Comparison of ENCODE assay signal across 8 cellular contexts in genomic region chr9:23826120-23826629, GRCh38. TPM values are rescaled to one million over a fixed set of nuclear protein-coding genes. Genes with fewer than 3 reads are reported as not detected.
DNase-seq lines count a peak whose midpoint lies in the region; ATAC-seq and TF ChIP-seq lines count a peak whose summit lies in the region.

ELAVL2 (minus strand) TSS chr9:23826240; CDS start chr9:23762234, 64,006 bp downstream.

- no peaks in the 10 kb centered on the region for H3K36me3 Mint-ChIP-seq in activated T-cell treated with anti-CD3 and anti-CD28 coated beads, Interleukin-2, amount 50 U/mL, for 4 hours (ENCODE audit: insufficient read depth)

- H3K4me3 ChIP-seq in fibroblast of pulmonary artery (replicated peaks; ENCODE audit: low read depth, low read length) (peak within 1 kb of the TSS; percentile 43), mucosa of rectum (ENCODE audit: low read length in 2 of 2) (peak within 1 kb of the TSS; percentile 69 to 80), stomach smooth muscle (ENCODE audit: low read length in 2 of 2) (peak within 1 kb of the TSS; percentile 48 to 71)

- peaks cover 37% of the 10 kb centered on the region for H3K27me3 Mint-ChIP-seq in activated T-cell treated with anti-CD3 and anti-CD28 coated beads, Interleukin-2, amount 50 U/mL, for 4 hours (ENCODE audit: low read depth)

- H3K9me3 Mint-ChIP-seq in activated T-cell treated with anti-CD3 and anti-CD28 coated beads, Interleukin-2, amount 50 U/mL, for 4 hours = peaks cover 4% of the 10 kb centered on the region

- TF ChIP-seq CTCF in fibroblast of pulmonary artery (IDR thresholded peaks at IDR 0.05; ENCODE audit: low read length, missing control alignments) = no peak

- H3K27me3 ChIP-seq in mucosa of rectum (ENCODE audit: control insufficient read depth in 2 of 2, insufficient read depth in 2 of 2, low read length in 2 of 2) (peaks cover 34 to 58% of the 10 kb centered on the region in 2 donors), stomach smooth muscle (ENCODE audit: control insufficient read depth in 1 of 2, insufficient read depth in 2 of 2, low read length in 2 of 2) (peaks cover 43 to 81% of the 10 kb centered on the region in 2 donors)

- DNase-seq in ELR (ENCODE audit: low read depth) = peak; percentile 57
- DNase-seq in NCI-H2029 treated with DMSO at 0.1 percent for 48 hours (lab: John Stamatoyannopoulos, UW) = peak; percentile 30
- peak; percentile 10 for DNase-seq in activated T-cell treated with anti-CD3 and anti-CD28 coated beads, Interleukin-2, amount 50 U/mL, for 4 hours
- DNase-seq in fibroblast of pulmonary artery (ENCODE audit: low read depth) = peak; percentile 85
- no peak for DNase-seq in KG1 (lab: John Stamatoyannopoulos, UW)

- H3K36me3 ChIP-seq in mucosa of rectum (ENCODE audit: control insufficient read depth in 2 of 2, insufficient read depth in 2 of 2, low read length in 2 of 2) (no peaks in the 10 kb centered on the region), stomach smooth muscle (ENCODE audit: control insufficient read depth in 2 of 2, insufficient read depth in 2 of 2, low read length in 2 of 2) (no peaks in the 10 kb centered on the region)

- ATAC-seq in activated T-cell treated with anti-CD3 and anti-CD28 coated beads, Interleukin-2, amount 50 U/mL, for 4 hours = peak; percentile 85 to 90
- no peak for ATAC-seq in GM19455 (IDR thresholded peaks at IDR 0.05; ENCODE audit: unreplicated experiment)

- H3K9me3 ChIP-seq in mucosa of rectum (ENCODE audit: control insufficient read depth in 2 of 2, low read length in 2 of 2) (no peaks in the 10 kb centered on the region), stomach smooth muscle (ENCODE audit: control insufficient read depth in 2 of 2, low read length in 2 of 2) (no peaks in the 10 kb centered on the region)

- H3K4me3 Mint-ChIP-seq in activated T-cell treated with anti-CD3 and anti-CD28 coated beads, Interleukin-2, amount 50 U/mL, for 4 hours = no peak within 1 kb of the TSS

- H3K27ac ChIP-seq in mucosa of rectum (ENCODE audit: low read depth in 2 of 2, low read length in 2 of 2) (no peak within 1 kb of the TSS), stomach smooth muscle (ENCODE audit: low read length) (no peak within 1 kb of the TSS)

- H3K4me1 Mint-ChIP-seq in activated T-cell treated with anti-CD3 and anti-CD28 coated beads, Interleukin-2, amount 50 U/mL, for 4 hours (ENCODE audit: low read depth) = no peaks in the 10 kb centered on the region

- H3K4me1 ChIP-seq in mucosa of rectum (ENCODE audit: control insufficient read depth in 2 of 2, insufficient read depth in 2 of 2, low read length in 2 of 2) = peaks cover 1 to 9% of the 10 kb centered on the region in 2 donors
- peaks cover 26% of the 10 kb centered on the region for H3K4me1 ChIP-seq in stomach smooth muscle (ENCODE audit: control insufficient read depth, insufficient read depth, low read length)

- H3K9ac ChIP-seq in mucosa of rectum (ENCODE audit: low read depth in 1 of 2, low read length in 2 of 2) (no peak within 1 kb of the TSS), stomach smooth muscle (ENCODE audit: low read length in 2 of 2) (no peak within 1 kb of the TSS)

RNA-seq across cellular contexts. Expression of gene ELAVL2, which starts in this region (rescaled TPM):
- total RNA-seq in activated T-cell treated with anti-CD3 and anti-CD28 coated beads, Interleukin-2, amount 50 U/mL, for 4 hours = not detected

Comparison
In these comparisons a context has a peak if more than half of its experiments do, and no peak if none do; other contexts are left out.
1. Peak in DNase-seq and ATAC-seq in activated T-cell treated with anti-CD3 and anti-CD28 coated beads, Interleukin-2, amount 50 U/mL, for 4 hours; RNA of the gene not detected or under 1 TPM.